8 cellular contexts compared by ENCODE assay signal in the genomic region with DNA sequence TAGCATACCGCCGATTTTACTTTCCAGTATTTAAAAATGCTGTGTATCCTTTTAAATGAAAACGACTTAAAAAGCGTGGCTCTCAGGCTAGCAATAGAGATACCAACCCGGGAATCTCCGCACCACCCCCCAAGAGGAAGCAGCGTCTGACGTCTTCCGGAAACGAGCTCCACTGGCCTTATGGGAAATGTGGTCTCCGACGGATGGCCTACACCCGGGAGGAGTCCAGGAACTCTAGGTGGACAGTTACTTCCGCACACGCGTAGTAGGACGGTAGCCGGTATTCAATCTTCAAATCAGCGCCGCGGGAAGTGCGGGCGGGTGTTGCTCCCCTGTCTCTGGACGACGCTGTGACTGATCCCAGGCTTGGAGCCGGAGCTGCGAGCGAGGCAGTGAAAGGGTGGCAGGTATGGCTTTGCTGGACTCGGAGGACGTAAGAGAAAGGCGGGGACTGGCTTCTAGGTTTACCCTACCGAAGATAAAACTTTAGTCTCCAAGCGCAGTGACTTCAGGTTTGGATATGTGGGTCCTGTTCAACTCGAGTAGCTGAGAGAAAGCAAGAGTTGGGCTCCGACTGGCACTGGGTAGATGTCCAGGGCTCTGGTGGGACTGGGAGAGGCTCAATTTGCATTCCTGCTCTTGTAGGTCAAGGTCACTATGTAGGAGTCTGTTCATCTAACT. TPM values are rescaled to one million over a fixed set of nuclear protein-coding genes. Genes with fewer than 3 reads are reported as not detected.
A peak's percentile ranks its signal among the peaks of the same experiment; 100 is the strongest.
DNase-seq lines count a peak whose midpoint lies in the region; ATAC-seq and TF ChIP-seq lines count a peak whose summit lies in the region.

A gene (plus strand): TSS at position 257 of the 681 bp plus-strand sequence. CDS start 1,530 bp downstream, outside the sequence.

- H3K79me2 ChIP-seq in parathyroid adenoma, result no peaks in the 10 kb centered on the region

- TF ChIP-seq EP300 in tibial nerve (IDR thresholded peaks at IDR 0.05), result peak; percentile 46 to 83

- H3K27ac ChIP-seq in cardiac muscle cell (peak within 1 kb of the TSS; percentile 83), parathyroid adenoma (peak within 1 kb of the TSS; percentile 82), tibial nerve (peak within 1 kb of the TSS; percentile 69 to 92 (median 79))

- H3K36me3 Mint-ChIP-seq in activated naive CD8-positive, alpha-beta T cell treated with anti-CD3 and anti-CD28 coated beads, Interleukin-2, amount 10 ng/mL, durations not matched to agents 7 days and 5 days, result peaks cover 18% of the 10 kb centered on the region

- peak; percentile 96 for DNase-seq in NCI-H1105 treated with DMSO at 0.1 percent for 48 hours (lab: John Stamatoyannopoulos, UW)
- DNase-seq in SKM-1 treated with dmso at 0.1 percent for 144 hours (lab: John Stamatoyannopoulos, UW; ENCODE audit: unreplicated experiment), result peak; percentile 98
- DNase-seq in activated naive CD8-positive, alpha-beta T cell treated with anti-CD3 and anti-CD28 coated beads, Interleukin-2, amount 10 ng/mL, durations not matched to agents 7 days and 5 days, result peak; percentile 78
- DNase-seq in cardiac muscle cell (ENCODE audit: low read depth in 1 of 2, low spot score in 1 of 2), result peak; percentile 94 to 97
- DNase-seq in tibial nerve (ENCODE audit: low spot score in 2 of 2), result peak; percentile 60 to 70

- peak within 1 kb of the TSS; percentile 98 for H3K4me2 ChIP-seq in parathyroid adenoma (ENCODE audit: low read length)

- 1% methylated on average over 27 to 35 of the region's 35 CpGs for WGBS in tibial nerve, 2 donors

- POLR2A ChIA-PET in activated naive CD8-positive, alpha-beta T cell treated with anti-CD3 and anti-CD28 coated beads, Interleukin-2, amount 10 ng/mL, durations not matched to agents 7 days and 5 days (lab: Charles Lee), result interaction anchor here (0.6 to 2.2 kb wide), 8 partner anchors 10 to 456 kb away, joined by 3 to 20 read pairs (median 5); a partner anchor contains a TSS

- no peak for TF ChIP-seq CTCF in cardiac muscle cell (IDR thresholded peaks at IDR 0.05; ENCODE audit: low read depth, low read length)
- no peak for TF ChIP-seq CTCF in parathyroid adenoma (IDR thresholded peaks at IDR 0.05)
- no peak for TF ChIP-seq CTCF in tibial nerve (IDR thresholded peaks at IDR 0.05)

- TF ChIP-seq POLR2A in GM10847 (IDR thresholded peaks at IDR 0.05; ENCODE audit: extremely low read depth, insufficient read length) (peak; percentile 75), tibial nerve (IDR thresholded peaks at IDR 0.05) (peak in 1 of 2 donors; percentile 31)

- peak within 1 kb of the TSS; percentile 93 for H3K27ac Mint-ChIP-seq in activated naive CD8-positive, alpha-beta T cell treated with anti-CD3 and anti-CD28 coated beads, Interleukin-2, amount 10 ng/mL, durations not matched to agents 7 days and 5 days

- peak; percentile 94 for ATAC-seq in HG02642 (IDR thresholded peaks at IDR 0.05; ENCODE audit: poor library complexity, unreplicated experiment)
- peak; percentile 96 for ATAC-seq in activated naive CD8-positive, alpha-beta T cell treated with anti-CD3 and anti-CD28 coated beads, Interleukin-2, amount 10 ng/mL, durations not matched to agents 7 days and 5 days (ENCODE audit: low read depth)

- H3K9me3 Mint-ChIP-seq in activated naive CD8-positive, alpha-beta T cell treated with anti-CD3 and anti-CD28 coated beads, Interleukin-2, amount 10 ng/mL, durations not matched to agents 7 days and 5 days, result peaks cover 5% of the 10 kb centered on the region

- peaks cover 17% of the 10 kb centered on the region for H3K4me1 Mint-ChIP-seq in activated naive CD8-positive, alpha-beta T cell treated with anti-CD3 and anti-CD28 coated beads, Interleukin-2, amount 10 ng/mL, durations not matched to agents 7 days and 5 days

- H3K4me3 ChIP-seq in cardiac muscle cell, result peak within 1 kb of the TSS; percentile 58
- peak within 1 kb of the TSS; percentile 93 for H3K4me3 ChIP-seq in parathyroid adenoma (ENCODE audit: low read depth, low read length)
- peak within 1 kb of the TSS; percentile 52 to 79 (median 64) for H3K4me3 ChIP-seq in tibial nerve

- no peaks in the 10 kb centered on the region for H3K27me3 Mint-ChIP-seq in activated naive CD8-positive, alpha-beta T cell treated with anti-CD3 and anti-CD28 coated beads, Interleukin-2, amount 10 ng/mL, durations not matched to agents 7 days and 5 days

- peak within 1 kb of the TSS; percentile 96 for H2AFZ ChIP-seq in parathyroid adenoma

- no peak within 1 kb of the TSS for H3K9ac ChIP-seq in parathyroid adenoma

- H3K27me3 ChIP-seq in cardiac muscle cell (no peaks in the 10 kb centered on the region), parathyroid adenoma (ENCODE audit: control insufficient read depth, insufficient read depth, low read length) (no peaks in the 10 kb centered on the region), tibial nerve (no peaks in the 10 kb centered on the region)

- H3K9me3 ChIP-seq in cardiac muscle cell (ENCODE audit: low read depth) (no peaks in the 10 kb centered on the region), parathyroid adenoma (ENCODE audit: control insufficient read depth, low read length) (no peaks in the 10 kb centered on the region), tibial nerve (no peaks in the 10 kb centered on the region)

- H3K36me3 ChIP-seq in cardiac muscle cell, result no peaks in the 10 kb centered on the region
- H3K36me3 ChIP-seq in parathyroid adenoma (ENCODE audit: control insufficient read depth, insufficient read depth, low read length), result no peaks in the 10 kb centered on the region
- H3K36me3 ChIP-seq in tibial nerve, result peaks cover 0 to 18% (median 0%) of the 10 kb centered on the region in 3 donors

- peak within 1 kb of the TSS; percentile 98 for H3K4me3 Mint-ChIP-seq in activated naive CD8-positive, alpha-beta T cell treated with anti-CD3 and anti-CD28 coated beads, Interleukin-2, amount 10 ng/mL, durations not matched to agents 7 days and 5 days

- H3K4me1 ChIP-seq in cardiac muscle cell (ENCODE audit: low read depth), result peaks cover 10% of the 10 kb centered on the region
- H3K4me1 ChIP-seq in parathyroid adenoma, result no peaks in the 10 kb centered on the region
- peaks cover 0 to 23% (median 9%) of the 10 kb centered on the region in 4 donors for H3K4me1 ChIP-seq in tibial nerve

RNA-seq across cellular contexts. Expression of the gene that starts here (rescaled TPM):
- 1 to 10 TPM; 7.1 to 7.2 TPM for total RNA-seq in activated naive CD8-positive, alpha-beta T cell treated with anti-CD3 and anti-CD28 coated beads, Interleukin-2, amount 10 ng/mL, durations not matched to agents 7 days and 5 days
- total RNA-seq in cardiac muscle cell (3.6 and 7.4 TPM in 2 replicates), tibial nerve (1 to 10 TPM; 5.3 to 9.0 (median 6.4) TPM)
- 8.2 TPM in 2 replicates for polyA plus RNA-seq in cardiac muscle cell

Comparison
In these comparisons a context has a peak if more than half of its experiments do, and no peak if none do; other contexts are left out.
1. Peak in every context shown above with its lines: DNase-seq, ATAC-seq, H3K4me3 ChIP-seq and H3K27ac ChIP-seq.